9 cellular contexts compared by ENCODE assay signal in the genomic region with DNA sequence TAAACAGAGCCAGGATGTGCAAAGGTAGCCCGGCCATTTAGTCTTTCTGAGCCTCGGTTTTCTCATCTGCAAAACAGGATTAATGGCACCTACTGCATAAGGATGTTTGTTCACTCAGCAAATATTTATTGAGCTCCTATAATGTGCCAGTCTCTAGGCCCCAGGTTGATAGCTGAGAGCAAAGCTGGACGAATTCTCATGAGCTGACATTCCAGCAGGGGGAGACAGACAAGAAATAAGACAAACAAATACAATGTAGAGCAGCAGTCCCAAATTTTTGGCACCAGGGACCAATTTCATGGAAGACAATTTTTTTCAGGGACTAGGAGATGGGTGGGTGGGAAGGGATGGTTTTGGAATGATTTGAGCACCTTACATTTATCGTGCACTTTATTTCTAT.
DNase-seq lines count a peak whose midpoint lies in the region; ATAC-seq, FAIRE-seq and TF ChIP-seq lines count a peak whose summit lies in the region.
"Had no signal": no experiment of that assay in that cellular context is flagged by ENCODE, and none has a peak within 500 bp of the region (broad histone marks: within the 10 kb centered on the region; RNA-seq: fewer than 3 reads in every experiment).

No MANE protein-coding gene starts in this region.

- H3K27ac ChIP-seq in breast epithelium (no peak overlapping the region), fibroblast of lung (ENCODE audit: insufficient read depth, low read length) (no peak overlapping the region)

- no peaks in the 10 kb centered on the region for H4K20me1 ChIP-seq in fibroblast of lung (ENCODE audit: control insufficient read depth, extremely low read depth, insufficient read depth, low read length)

- no peak for ATAC-seq in GM21723 (IDR thresholded peaks at IDR 0.05; ENCODE audit: unreplicated experiment)

- H3K4me1 Mint-ChIP-seq in MCF 10A (ENCODE audit: insufficient read depth, unreplicated experiment) = no peaks in the 10 kb centered on the region

- no peaks in the 10 kb centered on the region for H3K4me1 ChIP-seq in breast epithelium
- no peaks in the 10 kb centered on the region for H3K4me1 ChIP-seq in fibroblast of lung (ENCODE audit: control insufficient read depth, extremely low read depth, insufficient read depth, low read length)

- DNase-seq in MCF 10A (ENCODE audit: unreplicated experiment) = peak; percentile 49
- no peak for DNase-seq in breast epithelium (ENCODE audit: low spot score in 2 of 2)
- peak; percentile 29 to 62 for DNase-seq in NCI-H526 (lab: John Stamatoyannopoulos, UW)
- DNase-seq in fibroblast of lung (ENCODE audit: low read depth in 2 of 2) = peak; percentile 5 to 20
- peak; percentile 20 for DNase-seq in urothelium cell line (ENCODE audit: low spot score)
- DNase-seq in UCSD-AML1 (lab: John Stamatoyannopoulos, UW; ENCODE audit: unreplicated experiment) = no peak
- no peak for DNase-seq in SK-N-DZ (ENCODE audit: low spot score)
- DNase-seq: hippocampal formation had no signal

- H3K4me3 ChIP-seq in breast epithelium (no peak overlapping the region), fibroblast of lung (replicated peaks in 1 of 4; ENCODE audit: control extremely low read depth in 1 of 4, insufficient read depth in 1 of 4, low read depth in 3 of 4, low read length in 4 of 4) (no peak overlapping the region)

- no peak overlapping the region for H3K27ac Mint-ChIP-seq in MCF 10A (ENCODE audit: low read depth, unreplicated experiment)

- no peak overlapping the region for H3K4me2 ChIP-seq in fibroblast of lung (ENCODE audit: extremely low read depth, insufficient read depth, low read length)

- FAIRE-seq in urothelium cell line (lab: Jason Lieb, UNC) = no peak

- H3K79me2 ChIP-seq in fibroblast of lung (ENCODE audit: control insufficient read depth, insufficient read depth, low read length) = no peaks in the 10 kb centered on the region

- TF ChIP-seq CTCF in MCF 10A (IDR thresholded peaks at IDR 0.05; ENCODE audit: unreplicated experiment) = peak; percentile 20
- TF ChIP-seq CTCF in breast epithelium (IDR thresholded peaks at IDR 0.05) = no peak
- TF ChIP-seq CTCF in fibroblast of lung (conservative IDR thresholded peaks at IDR 0.05 in 1 of 2, IDR thresholded peaks at IDR 0.05 in 1 of 2; ENCODE audit: low read depth in 1 of 2, low read length in 2 of 2) = peak; percentile 20 to 46

- H3K27me3 Mint-ChIP-seq in MCF 10A (ENCODE audit: insufficient read depth, unreplicated experiment) = peaks cover 89% of the 10 kb centered on the region

- CTCF ChIA-PET in MCF 10A (lab: Yijun Ruan, JAX) = interaction anchor here (0.5 to 2.2 kb wide), 8 partner anchors 11 to 1420 kb away, joined by 3 to 12 read pairs (median 3); no protein-coding TSS in a partner anchor

- BruUV-seq in MCF 10A (replicated peaks; lab: Mats Ljungman, UMichigan) = no TSS peak

- H3K36me3 ChIP-seq in breast epithelium = no peaks in the 10 kb centered on the region
- no peaks in the 10 kb centered on the region for H3K36me3 ChIP-seq in fibroblast of lung (ENCODE audit: control insufficient read depth, insufficient read depth, low read length)

- no peak overlapping the region for H2AFZ ChIP-seq in fibroblast of lung (ENCODE audit: low read length)

- intact Hi-C loops in MCF 10A (cut with micrococcal nuclease) (loop anchor here (1.0 kb wide), 1 partner anchor 25 kb away; no protein-coding TSS in a partner anchor), breast epithelium (cut with DNase I; ENCODE audit: low total_unique reads) (loop anchor here (5.0 kb wide), 1 partner anchor 864 kb away; no protein-coding TSS in a partner anchor)

- H3K9me3 ChIP-seq in breast epithelium = no peaks in the 10 kb centered on the region
- H3K9me3 ChIP-seq in fibroblast of lung (ENCODE audit: control insufficient read depth, insufficient read depth, low read depth, low read length) = no peaks in the 10 kb centered on the region

- no peak overlapping the region for H3K9ac ChIP-seq in fibroblast of lung (ENCODE audit: insufficient read depth, low read length)

- H3K36me3 Mint-ChIP-seq in MCF 10A (ENCODE audit: insufficient read depth, unreplicated experiment) = no peaks in the 10 kb centered on the region

- POLR2A ChIA-PET in MCF 10A (lab: Yijun Ruan, JAX) = no interaction called here

- no peak overlapping the region for H3K4me3 Mint-ChIP-seq in MCF 10A (ENCODE audit: unreplicated experiment)

- no peak for TF ChIP-seq POLR2A in breast epithelium (IDR thresholded peaks at IDR 0.05)

- no peaks in the 10 kb centered on the region for H3K9me3 Mint-ChIP-seq in MCF 10A (ENCODE audit: unreplicated experiment)

- H3K27me3 ChIP-seq in breast epithelium = peaks cover 0 to 62% of the 10 kb centered on the region in 2 donors
- no peaks in the 10 kb centered on the region for H3K27me3 ChIP-seq in fibroblast of lung (ENCODE audit: control insufficient read depth, insufficient read depth, low read length)

Comparison
In these comparisons a context has a peak if more than half of its experiments do, and no peak if none do; other contexts are left out.
1. DNase-seq: peak in MCF 10A (single experiment), NCI-H526 (2 of 2), fibroblast of lung (2 of 2) and urothelium cell line (single experiment); none in breast epithelium (0 of 2), UCSD-AML1 (single experiment) and SK-N-DZ (single experiment).
2. CTCF ChIP-seq: peak in MCF 10A (single experiment) and fibroblast of lung (2 of 2); none in breast epithelium (0 of 3).